ENCODE assay signal across 8 cellular contexts in the genomic region with DNA sequence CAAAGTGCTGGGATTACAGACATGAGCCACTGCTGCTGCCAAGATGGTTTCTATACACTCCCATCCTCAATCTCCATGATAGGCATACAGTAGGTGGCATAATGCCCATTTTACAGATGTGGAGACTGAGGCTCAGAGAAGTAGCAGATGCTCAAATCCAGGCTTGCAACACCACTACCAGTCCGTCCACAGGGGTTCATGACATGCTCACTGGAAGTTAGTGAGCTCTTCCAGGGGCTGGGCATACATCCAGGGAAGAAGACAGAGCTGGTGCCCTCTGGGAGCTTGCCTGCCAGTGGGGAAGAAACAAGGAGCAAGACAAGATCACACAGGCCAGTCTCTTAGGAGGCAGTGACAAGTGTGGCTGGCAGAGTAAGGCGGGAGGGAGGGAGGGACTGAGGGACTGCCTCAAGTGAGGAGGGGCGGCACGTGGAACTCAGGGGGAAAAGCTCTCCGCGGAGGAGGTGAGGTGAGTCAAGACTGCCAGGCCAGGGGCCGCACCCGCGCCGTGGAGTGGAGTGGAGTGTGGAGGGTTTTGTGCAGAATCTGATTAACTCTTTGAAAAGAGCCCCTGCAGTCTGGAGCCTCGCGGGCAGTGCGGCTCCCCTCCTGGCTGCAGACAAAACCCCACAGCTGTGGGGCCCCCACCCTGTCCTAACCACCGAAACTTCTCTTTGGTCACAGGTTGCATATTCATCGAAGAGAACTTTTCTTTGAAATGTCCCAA. TPM values are rescaled to one million over a fixed set of nuclear protein-coding genes. Genes with fewer than 3 reads are reported as not detected.
DNase-seq lines count a peak whose midpoint lies in the region; ATAC-seq and TF ChIP-seq lines count a peak whose summit lies in the region.
"Had no signal": no experiment of that assay in that cellular context is flagged by ENCODE, and none has a peak within 500 bp of the region (broad histone marks: within the 10 kb centered on the region; RNA-seq: fewer than 3 reads in every experiment).

No MANE protein-coding gene starts in this region.

- H3K4me1 Mint-ChIP-seq in stimulated activated memory B cell treated with anti-CD40 and anti-IgM and Interleukin-4, amounts not matched to agents 10 μg/mL and 1 μg/mL and 100 μg/mL, for 72 hours: peaks cover 22% of the 10 kb centered on the region
- H3K4me1 Mint-ChIP-seq in activated T-helper 1 cell treated with anti-CD3 and anti-CD28 coated beads, Interleukin-12 subunit alpha, Interleukin-12 subunit beta, Interleukin-2, Interleukin-4 antibody, amounts not matched to agents 30 ng/mL and 10 ng/mL and 1 ng/mL, durations not matched to agents 14 hours and 24 hours and 36 hours (ENCODE audit: low read depth): peaks cover 5% of the 10 kb centered on the region

- H3K36me3 Mint-ChIP-seq in stimulated activated memory B cell treated with anti-CD40 and anti-IgM and Interleukin-4, amounts not matched to agents 10 μg/mL and 1 μg/mL and 100 μg/mL, for 72 hours: peaks cover 46% of the 10 kb centered on the region
- H3K36me3 Mint-ChIP-seq in activated T-helper 1 cell treated with anti-CD3 and anti-CD28 coated beads, Interleukin-12 subunit alpha, Interleukin-12 subunit beta, Interleukin-2, Interleukin-4 antibody, amounts not matched to agents 30 ng/mL and 10 ng/mL and 1 ng/mL, durations not matched to agents 14 hours and 24 hours and 36 hours (ENCODE audit: low read depth): peaks cover 22% of the 10 kb centered on the region

- H3K4me3 Mint-ChIP-seq in stimulated activated memory B cell treated with anti-CD40 and anti-IgM and Interleukin-4, amounts not matched to agents 10 μg/mL and 1 μg/mL and 100 μg/mL, for 72 hours: no peak overlapping the region
- no peak overlapping the region for H3K4me3 Mint-ChIP-seq in activated T-helper 1 cell treated with anti-CD3 and anti-CD28 coated beads, Interleukin-12 subunit alpha, Interleukin-12 subunit beta, Interleukin-2, Interleukin-4 antibody, amounts not matched to agents 30 ng/mL and 10 ng/mL and 1 ng/mL, durations not matched to agents 14 hours and 24 hours and 36 hours

- ATAC-seq in GM19351 (IDR thresholded peaks at IDR 0.05; ENCODE audit: unreplicated experiment): peak; percentile 80
- peak; percentile 73 for ATAC-seq in stimulated activated memory B cell treated with anti-CD40 and anti-IgM and Interleukin-4, amounts not matched to agents 10 μg/mL and 1 μg/mL and 100 μg/mL, for 72 hours
- ATAC-seq in HG02588 (IDR thresholded peaks at IDR 0.05; ENCODE audit: unreplicated experiment): no peak
- ATAC-seq: body of pancreas had no signal

- no peak for TF ChIP-seq RAD21 in Ishikawa (IDR thresholded peaks at IDR 0.05; ENCODE audit: low read depth)

- H3K27me3 Mint-ChIP-seq in stimulated activated memory B cell treated with anti-CD40 and anti-IgM and Interleukin-4, amounts not matched to agents 10 μg/mL and 1 μg/mL and 100 μg/mL, for 72 hours: no peaks in the 10 kb centered on the region
- no peaks in the 10 kb centered on the region for H3K27me3 Mint-ChIP-seq in activated T-helper 1 cell treated with anti-CD3 and anti-CD28 coated beads, Interleukin-12 subunit alpha, Interleukin-12 subunit beta, Interleukin-2, Interleukin-4 antibody, amounts not matched to agents 30 ng/mL and 10 ng/mL and 1 ng/mL, durations not matched to agents 14 hours and 24 hours and 36 hours (ENCODE audit: insufficient read depth)

- no peak for DNase-seq in activated T-helper 1 cell treated with anti-CD3 and anti-CD28 coated beads, Interleukin-12 subunit alpha, Interleukin-12 subunit beta, Interleukin-2, Interleukin-4 antibody, amounts not matched to agents 30 ng/mL and 10 ng/mL and 1 ng/mL, durations not matched to agents 14 hours and 24 hours and 36 hours (ENCODE audit: low spot score)
- DNase-seq in SW480 (ENCODE audit: low spot score): no peak
- DNase-seq: body of pancreas had no signal

- intact Hi-C loops in activated T-helper 1 cell treated with anti-CD3 and anti-CD28 coated beads, Interleukin-12 subunit alpha, Interleukin-12 subunit beta, Interleukin-2, Interleukin-4 antibody, amounts not matched to agents 30 ng/mL and 10 ng/mL and 1 ng/mL, durations not matched to agents 14 hours and 24 hours and 36 hours (cut with micrococcal nuclease): no loop called here

- H3K9me3 Mint-ChIP-seq in stimulated activated memory B cell treated with anti-CD40 and anti-IgM and Interleukin-4, amounts not matched to agents 10 μg/mL and 1 μg/mL and 100 μg/mL, for 72 hours: no peaks in the 10 kb centered on the region
- no peaks in the 10 kb centered on the region for H3K9me3 Mint-ChIP-seq in activated T-helper 1 cell treated with anti-CD3 and anti-CD28 coated beads, Interleukin-12 subunit alpha, Interleukin-12 subunit beta, Interleukin-2, Interleukin-4 antibody, amounts not matched to agents 30 ng/mL and 10 ng/mL and 1 ng/mL, durations not matched to agents 14 hours and 24 hours and 36 hours

- no peak overlapping the region for H3K27ac Mint-ChIP-seq in stimulated activated memory B cell treated with anti-CD40 and anti-IgM and Interleukin-4, amounts not matched to agents 10 μg/mL and 1 μg/mL and 100 μg/mL, for 72 hours
- H3K27ac Mint-ChIP-seq in activated T-helper 1 cell treated with anti-CD3 and anti-CD28 coated beads, Interleukin-12 subunit alpha, Interleukin-12 subunit beta, Interleukin-2, Interleukin-4 antibody, amounts not matched to agents 30 ng/mL and 10 ng/mL and 1 ng/mL, durations not matched to agents 14 hours and 24 hours and 36 hours: no peak overlapping the region

- peak overlapping the region; percentile 10 for H3K27ac ChIP-seq in cingulate gyrus (ENCODE audit: low read depth, low read length)
- H3K27ac ChIP-seq: body of pancreas had no signal

- TF ChIP-seq EP300 in Ishikawa (IDR thresholded peaks at IDR 0.05; ENCODE audit: borderline replicate concordance): no peak

TF ChIP-seq in Ishikawa, 13 proteins besides CTCF, POLR2A, EP300 and RAD21:
- no peak for TF ChIP-seq FOXM1 (IDR thresholded peaks at IDR 0.05; ENCODE audit: borderline replicate concordance, low read depth)
- TF ChIP-seq, protein P1, sequence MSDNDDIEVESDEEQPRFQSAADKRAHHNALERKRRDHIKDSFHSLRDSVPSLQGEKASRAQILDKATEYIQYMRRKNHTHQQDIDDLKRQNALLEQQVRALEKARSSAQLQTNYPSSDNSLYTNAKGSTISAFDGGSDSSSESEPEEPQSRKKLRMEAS (IDR thresholded peaks at IDR 0.05): peak; percentile 25; the same call in 1 of the 2 replicates
- TF ChIP-seq, protein P2, sequence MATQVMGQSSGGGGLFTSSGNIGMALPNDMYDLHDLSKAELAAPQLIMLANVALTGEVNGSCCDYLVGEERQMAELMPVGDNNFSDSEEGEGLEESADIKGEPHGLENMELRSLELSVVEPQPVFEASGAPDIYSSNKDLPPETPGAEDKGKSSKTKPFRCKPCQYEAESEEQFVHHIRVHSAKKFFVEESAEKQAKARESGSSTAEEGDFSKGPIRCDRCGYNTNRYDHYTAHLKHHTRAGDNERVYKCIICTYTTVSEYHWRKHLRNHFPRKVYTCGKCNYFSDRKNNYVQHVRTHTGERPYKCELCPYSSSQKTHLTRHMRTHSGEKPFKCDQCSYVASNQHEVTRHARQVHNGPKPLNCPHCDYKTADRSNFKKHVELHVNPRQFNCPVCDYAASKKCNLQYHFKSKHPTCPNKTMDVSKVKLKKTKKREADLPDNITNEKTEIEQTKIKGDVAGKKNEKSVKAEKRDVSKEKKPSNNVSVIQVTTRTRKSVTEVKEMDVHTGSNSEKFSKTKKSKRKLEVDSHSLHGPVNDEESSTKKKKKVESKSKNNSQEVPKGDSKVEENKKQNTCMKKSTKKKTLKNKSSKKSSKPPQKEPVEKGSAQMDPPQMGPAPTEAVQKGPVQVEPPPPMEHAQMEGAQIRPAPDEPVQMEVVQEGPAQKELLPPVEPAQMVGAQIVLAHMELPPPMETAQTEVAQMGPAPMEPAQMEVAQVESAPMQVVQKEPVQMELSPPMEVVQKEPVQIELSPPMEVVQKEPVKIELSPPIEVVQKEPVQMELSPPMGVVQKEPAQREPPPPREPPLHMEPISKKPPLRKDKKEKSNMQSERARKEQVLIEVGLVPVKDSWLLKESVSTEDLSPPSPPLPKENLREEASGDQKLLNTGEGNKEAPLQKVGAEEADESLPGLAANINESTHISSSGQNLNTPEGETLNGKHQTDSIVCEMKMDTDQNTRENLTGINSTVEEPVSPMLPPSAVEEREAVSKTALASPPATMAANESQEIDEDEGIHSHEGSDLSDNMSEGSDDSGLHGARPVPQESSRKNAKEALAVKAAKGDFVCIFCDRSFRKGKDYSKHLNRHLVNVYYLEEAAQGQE (IDR thresholded peaks at IDR 0.05; ENCODE audit: low read depth): no peak
TF ChIP-seq in Ishikawa: peak in this region for 1.

RNA-seq across cellular contexts. Expression of a gene that starts 27.9 kb away (rescaled TPM):
- total RNA-seq in activated T-helper 1 cell treated with anti-CD3 and anti-CD28 coated beads, Interleukin-12 subunit alpha, Interleukin-12 subunit beta, Interleukin-2, Interleukin-4 antibody, amounts not matched to agents 30 ng/mL and 10 ng/mL and 1 ng/mL, durations not matched to agents 14 hours and 24 hours and 36 hours: 167 and 172 TPM in 2 replicates
